In genomic region chr11:128095459-128096096, GRCh38 we compare ENCODE assay signal across 9 cellular contexts.
A peak's percentile ranks its signal among the peaks of the same experiment; 100 is the strongest.
DNase-seq lines count a peak whose midpoint lies in the region; ATAC-seq, FAIRE-seq and TF ChIP-seq lines count a peak whose summit lies in the region.
"Had no signal": no experiment of that assay in that cellular context is flagged by ENCODE, and none has a peak within 500 bp of the region (broad histone marks: within the 10 kb centered on the region; RNA-seq: fewer than 3 reads in every experiment).

No MANE protein-coding gene starts in this region.

- CTCF ChIA-PET in Caco-2 (lab: Charles Lee): interaction anchor here (1.0 kb wide), 1 partner anchor 62 kb away, joined by 3 read pairs; no protein-coding TSS in a partner anchor

- BruUV-seq in Caco-2 (replicated peaks; lab: Mats Ljungman, UMichigan): no TSS peak

- no peak for TF ChIP-seq POLR2A in prostate gland (IDR thresholded peaks at IDR 0.05)

- FAIRE-seq in HTR-8/SVneo (lab: Jason Lieb, UNC): no peak

- H3K36me3 Mint-ChIP-seq in Caco-2 (ENCODE audit: insufficient read depth, unreplicated experiment): no peaks in the 10 kb centered on the region

- peak; percentile 58 for ATAC-seq in lung (ENCODE audit: insufficient read depth, low FRiP score)

- H3K4me1 Mint-ChIP-seq in Caco-2 (ENCODE audit: low read depth, unreplicated experiment): no peaks in the 10 kb centered on the region

- peaks cover 4% of the 10 kb centered on the region for H3K27me3 Mint-ChIP-seq in Caco-2 (ENCODE audit: insufficient read depth, unreplicated experiment)
- H3K27me3 Mint-ChIP-seq: dendritic cell treated with granulocyte-macrophage colony-stimulating factor and Interleukin-4, amounts not matched to agents 40 ng/mL and 50 ng/mL, for 4 days had no signal

- TF ChIP-seq CTCF in Caco-2 (IDR thresholded peaks at IDR 0.05; ENCODE audit: insufficient read depth in 1 of 2, low read depth in 1 of 2, low read length in 1 of 2, severe bottlenecking in 1 of 2, unreplicated experiment in 1 of 2) (peak; percentile 34 to 37), lung (IDR thresholded peaks at IDR 0.05; ENCODE audit: control extremely low read depth, extremely low read depth) (no peak), prostate gland (IDR thresholded peaks at IDR 0.05) (no peak)

- H3K4me3 Mint-ChIP-seq in Caco-2 (ENCODE audit: unreplicated experiment): no peak overlapping the region
- H3K4me3 Mint-ChIP-seq: dendritic cell treated with granulocyte-macrophage colony-stimulating factor and Interleukin-4, amounts not matched to agents 40 ng/mL and 50 ng/mL, for 4 days had no signal

- intact Hi-C loops in Caco-2 (cut with micrococcal nuclease; ENCODE audit: unreplicated experiment): no loop called here
- intact Hi-C loops in prostate gland (cut with DNase I): no loop called here

- H3K9me3 ChIP-seq in Caco-2 (peaks cover 9% of the 10 kb centered on the region), lung (ENCODE audit: control insufficient read depth in 2 of 2, insufficient read depth in 1 of 2, low read length in 1 of 2) (no peaks in the 10 kb centered on the region), prostate gland (no peaks in the 10 kb centered on the region)

- DNase-seq in Caco-2: no peak
- DNase-seq in HTR-8/SVneo (ENCODE audit: insufficient read length, low spot score): peak; percentile 1
- peak; percentile 77 for DNase-seq in amniotic stem cell (lab: John Stamatoyannopoulos, UW)
- DNase-seq in lung (ENCODE audit: low spot score): no peak
- DNase-seq in NCI-H2227 treated with DMSO at 0.1 percent for 48 hours (lab: John Stamatoyannopoulos, UW): no peak
- DNase-seq in prostate gland (ENCODE audit: low spot score): no peak
- DNase-seq in iPS-NIHi7 (ENCODE audit: extremely low spot score): no peak
- DNase-seq in T-helper 9 cell: no peak

- peaks cover 3% of the 10 kb centered on the region for H3K9me3 Mint-ChIP-seq in Caco-2 (ENCODE audit: unreplicated experiment)

- H3K27ac ChIP-seq in lung (ENCODE audit: low read depth in 1 of 2, low read length in 1 of 2) (no peak overlapping the region), prostate gland (no peak overlapping the region)

- 70 to 75% methylated on average over 4 of the region's 4 CpGs for WGBS in lung, 2 donors
- 71% methylated on average over 4 of the region's 4 CpGs for WGBS in prostate gland

- H3K36me3 ChIP-seq in Caco-2 (ENCODE audit: control insufficient read depth, insufficient read depth, low read length): no peaks in the 10 kb centered on the region
- no peaks in the 10 kb centered on the region for H3K36me3 ChIP-seq in lung (ENCODE audit: control insufficient read depth in 2 of 2, insufficient read depth in 2 of 2, low read length in 2 of 2)
- H3K36me3 ChIP-seq in prostate gland: no peaks in the 10 kb centered on the region

- POLR2A ChIA-PET in Caco-2 (lab: Charles Lee): no interaction called here

- no peak overlapping the region for H3K4me3 ChIP-seq in Caco-2 (ENCODE audit: low read depth, low read length)
- H3K4me3 ChIP-seq in lung: no peak overlapping the region
- H3K4me3 ChIP-seq in prostate gland: no peak overlapping the region

- H3K4me1 ChIP-seq in Caco-2 (no peaks in the 10 kb centered on the region), lung (ENCODE audit: control insufficient read depth in 2 of 2, insufficient read depth in 2 of 2, low read length in 2 of 2) (no peaks in the 10 kb centered on the region), prostate gland (replicated peaks) (no peaks in the 10 kb centered on the region)

- no peak overlapping the region for H3K27ac Mint-ChIP-seq in Caco-2 (ENCODE audit: unreplicated experiment)
- H3K27ac Mint-ChIP-seq: dendritic cell treated with granulocyte-macrophage colony-stimulating factor and Interleukin-4, amounts not matched to agents 40 ng/mL and 50 ng/mL, for 4 days had no signal

- H3K27me3 ChIP-seq in Caco-2 (replicated peaks; ENCODE audit: control insufficient read depth, insufficient read depth, low read length): no peaks in the 10 kb centered on the region
- H3K27me3 ChIP-seq in lung (ENCODE audit: control insufficient read depth, insufficient read depth): no peaks in the 10 kb centered on the region
- no peaks in the 10 kb centered on the region for H3K27me3 ChIP-seq in prostate gland (replicated peaks; ENCODE audit: insufficient read depth)

Comparison
In these comparisons a context has a peak if more than half of its experiments do, and no peak if none do; other contexts are left out.
1. DNase-seq: peak in HTR-8/SVneo (single experiment) and amniotic stem cell (single experiment); none in Caco-2 (0 of 2), lung (single experiment), NCI-H2227 treated with DMSO at 0.1 percent for 48 hours (single experiment), prostate gland (single experiment), iPS-NIHi7 (single experiment) and T-helper 9 cell (single experiment).
2. CTCF ChIP-seq: peak in Caco-2 (2 of 2); none in lung (single experiment) and prostate gland (0 of 4).